Comparison of ENCODE assay signal across 1 cellular context in the genomic region with DNA sequence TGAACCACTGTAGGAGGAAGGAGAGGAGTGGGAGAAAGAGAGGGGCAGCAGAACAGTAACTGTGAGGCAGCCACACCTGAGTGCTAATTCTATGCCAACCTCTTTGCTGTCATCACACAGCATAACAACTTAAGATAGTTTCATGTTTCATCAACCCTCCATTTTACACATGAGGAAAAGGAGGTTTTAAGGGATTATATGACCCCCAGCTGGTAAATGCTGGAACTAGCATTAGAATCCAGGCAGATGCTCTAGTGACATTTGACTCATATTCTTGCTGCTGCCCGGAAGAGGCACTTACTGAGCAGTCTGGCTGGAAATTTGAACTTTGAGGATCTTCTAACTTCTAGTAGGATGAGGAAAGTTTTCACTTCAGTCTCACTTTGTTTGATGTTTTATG.
TF ChIP-seq lines count a peak whose summit lies in the region.

No MANE protein-coding gene starts in this region.

TF ChIP-seq in SK-N-SH treated with all-trans-retinoic acid at 6 μM for 48 hours, 23 proteins besides CTCF, POLR2A, EP300 and RAD21 (continued from another document):
- TF ChIP-seq PATZ1 (CRISPR knock-in tag; IDR thresholded peaks at IDR 0.05; ENCODE audit: borderline replicate concordance) (no peak), SNAI2 (CRISPR knock-in tag; IDR thresholded peaks at IDR 0.05) (no peak), ZNF565 (CRISPR knock-in tag; conservative IDR thresholded peaks at IDR 0.05; ENCODE audit: low read depth) (no peak), ZFP3 (CRISPR knock-in tag; IDR thresholded peaks at IDR 0.05) (no peak), CSRNP3 (CRISPR knock-in tag; IDR thresholded peaks at IDR 0.05) (no peak), CSDC2 (CRISPR knock-in tag; IDR thresholded peaks at IDR 0.05) (no peak), BACH2 (CRISPR knock-in tag; IDR thresholded peaks at IDR 0.05; ENCODE audit: borderline replicate concordance) (no peak), ISL1 (CRISPR knock-in tag; IDR thresholded peaks at IDR 0.05) (no peak), ZNF70 (CRISPR knock-in tag; IDR thresholded peaks at IDR 0.05) (no peak)
- TF ChIP-seq, protein P1, sequence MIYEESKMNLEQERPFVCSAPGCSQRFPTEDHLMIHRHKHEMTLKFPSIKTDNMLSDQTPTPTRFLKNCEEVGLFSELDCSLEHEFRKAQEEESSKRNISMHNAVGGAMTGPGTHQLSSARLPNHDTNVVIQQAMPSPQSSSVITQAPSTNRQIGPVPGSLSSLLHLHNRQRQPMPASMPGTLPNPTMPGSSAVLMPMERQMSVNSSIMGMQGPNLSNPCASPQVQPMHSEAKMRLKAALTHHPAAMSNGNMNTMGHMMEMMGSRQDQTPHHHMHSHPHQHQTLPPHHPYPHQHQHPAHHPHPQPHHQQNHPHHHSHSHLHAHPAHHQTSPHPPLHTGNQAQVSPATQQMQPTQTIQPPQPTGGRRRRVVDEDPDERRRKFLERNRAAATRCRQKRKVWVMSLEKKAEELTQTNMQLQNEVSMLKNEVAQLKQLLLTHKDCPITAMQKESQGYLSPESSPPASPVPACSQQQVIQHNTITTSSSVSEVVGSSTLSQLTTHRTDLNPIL (CRISPR knock-in tag; IDR thresholded peaks at IDR 0.05; ENCODE audit: low read depth), result no peak
- TF ChIP-seq, protein P2, sequence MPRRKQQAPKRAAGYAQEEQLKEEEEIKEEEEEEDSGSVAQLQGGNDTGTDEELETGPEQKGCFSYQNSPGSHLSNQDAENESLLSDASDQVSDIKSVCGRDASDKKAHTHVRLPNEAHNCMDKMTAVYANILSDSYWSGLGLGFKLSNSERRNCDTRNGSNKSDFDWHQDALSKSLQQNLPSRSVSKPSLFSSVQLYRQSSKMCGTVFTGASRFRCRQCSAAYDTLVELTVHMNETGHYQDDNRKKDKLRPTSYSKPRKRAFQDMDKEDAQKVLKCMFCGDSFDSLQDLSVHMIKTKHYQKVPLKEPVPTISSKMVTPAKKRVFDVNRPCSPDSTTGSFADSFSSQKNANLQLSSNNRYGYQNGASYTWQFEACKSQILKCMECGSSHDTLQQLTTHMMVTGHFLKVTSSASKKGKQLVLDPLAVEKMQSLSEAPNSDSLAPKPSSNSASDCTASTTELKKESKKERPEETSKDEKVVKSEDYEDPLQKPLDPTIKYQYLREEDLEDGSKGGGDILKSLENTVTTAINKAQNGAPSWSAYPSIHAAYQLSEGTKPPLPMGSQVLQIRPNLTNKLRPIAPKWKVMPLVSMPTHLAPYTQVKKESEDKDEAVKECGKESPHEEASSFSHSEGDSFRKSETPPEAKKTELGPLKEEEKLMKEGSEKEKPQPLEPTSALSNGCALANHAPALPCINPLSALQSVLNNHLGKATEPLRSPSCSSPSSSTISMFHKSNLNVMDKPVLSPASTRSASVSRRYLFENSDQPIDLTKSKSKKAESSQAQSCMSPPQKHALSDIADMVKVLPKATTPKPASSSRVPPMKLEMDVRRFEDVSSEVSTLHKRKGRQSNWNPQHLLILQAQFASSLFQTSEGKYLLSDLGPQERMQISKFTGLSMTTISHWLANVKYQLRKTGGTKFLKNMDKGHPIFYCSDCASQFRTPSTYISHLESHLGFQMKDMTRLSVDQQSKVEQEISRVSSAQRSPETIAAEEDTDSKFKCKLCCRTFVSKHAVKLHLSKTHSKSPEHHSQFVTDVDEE (CRISPR knock-in tag; IDR thresholded peaks at IDR 0.05), result no peak
